ENCODE assay signal across 17 cellular contexts in the genomic region with DNA sequence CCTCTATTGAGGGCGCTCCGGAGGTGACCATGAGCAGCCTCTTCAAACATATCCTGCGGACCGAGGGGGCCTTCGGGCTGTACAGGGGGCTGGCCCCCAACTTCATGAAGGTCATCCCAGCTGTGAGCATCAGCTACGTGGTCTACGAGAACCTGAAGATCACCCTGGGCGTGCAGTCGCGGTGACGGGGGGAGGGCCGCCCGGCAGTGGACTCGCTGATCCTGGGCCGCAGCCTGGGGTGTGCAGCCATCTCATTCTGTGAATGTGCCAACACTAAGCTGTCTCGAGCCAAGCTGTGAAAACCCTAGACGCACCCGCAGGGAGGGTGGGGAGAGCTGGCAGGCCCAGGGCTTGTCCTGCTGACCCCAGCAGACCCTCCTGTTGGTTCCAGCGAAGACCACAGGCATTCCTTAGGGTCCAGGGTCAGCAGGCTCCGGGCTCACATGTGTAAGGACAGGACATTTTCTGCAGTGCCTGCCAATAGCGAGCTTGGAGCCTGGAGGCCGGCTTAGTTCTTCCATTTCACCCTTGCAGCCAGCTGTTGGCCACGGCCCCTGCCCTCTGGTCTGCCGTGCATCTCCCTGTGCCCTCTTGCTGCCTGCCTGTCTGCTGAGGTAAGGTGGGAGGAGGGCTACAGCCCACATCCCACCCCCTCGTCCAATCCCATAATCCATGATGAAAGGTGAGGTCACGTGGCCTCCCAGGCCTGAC. TPM values are rescaled to one million over a fixed set of nuclear protein-coding genes. Genes with fewer than 3 reads are reported as not detected.
A peak's percentile ranks its signal among the peaks of the same experiment; 100 is the strongest.
DNase-seq lines count a peak whose midpoint lies in the region; ATAC-seq, FAIRE-seq and TF ChIP-seq lines count a peak whose summit lies in the region.
"Had no signal": no experiment of that assay in that cellular context is flagged by ENCODE, and none has a peak within 500 bp of the region (broad histone marks: within the 10 kb centered on the region; RNA-seq: fewer than 3 reads in every experiment).

No MANE protein-coding gene starts in this region.

- CTCF ChIA-PET in RWPE1 (lab: Yijun Ruan, JAX) = interaction anchor here (0.6 to 6.6 kb wide), 3 partner anchors 10 to 164 kb away, joined by 3 to 51 read pairs (median 7); no protein-coding TSS in a partner anchor

- no peaks in the 10 kb centered on the region; the same call in 1 of the 2 replicates for H4K20me1 ChIP-seq in DND-41 (ENCODE audit: insufficient read depth, low read length)

- no peak for FAIRE-seq in kidney (lab: Jason Lieb, UNC)

- POLR2A ChIA-PET in RWPE1 (lab: Yijun Ruan, JAX; ENCODE audit: low non-redundant PET) = no interaction called here

- H3K27me3 ChIP-seq in DND-41 (ENCODE audit: insufficient read depth, low read length, poor library complexity) (no peaks in the 10 kb centered on the region), gastrocnemius medialis (no peaks in the 10 kb centered on the region)
- H3K27me3 ChIP-seq: brain microvascular endothelial cell, dorsolateral prefrontal cortex, SJSA1 had no signal

- no peak for ATAC-seq in DND-41 (ENCODE audit: insufficient read depth, low read depth)
- ATAC-seq in gastrocnemius medialis = peak; percentile 28 to 46
- ATAC-seq: activated CD4-positive, alpha-beta T cell treated with anti-CD3 and anti-CD28 coated beads for 36 hours had no signal

- DNase-seq in DND-41 (no peak), RWPE1 (ENCODE audit: low spot score) (no peak), kidney (peak; percentile 59), gastrocnemius medialis (peak; percentile 83 to 96), NCI-H1048 (lab: John Stamatoyannopoulos, UW) (no peak), activated gamma-delta T cell (lab: John Stamatoyannopoulos, UW) (no peak)
- DNase-seq in activated CD8-positive, alpha-beta memory T cell treated with anti-CD3 and anti-CD28 coated beads, Interleukin-2, amount 50 U/mL, for 4 hours = no peak
- DNase-seq: activated CD4-positive, alpha-beta T cell treated with anti-CD3 and anti-CD28 coated beads for 36 hours; brain microvascular endothelial cell; COR-L47; dorsolateral prefrontal cortex; KBM-7; naive B cell; NCI-H1092 had no signal

- H3K4me3 ChIP-seq in DND-41 (ENCODE audit: low read depth in 1 of 2, low read length in 2 of 2) (no peak overlapping the region), kidney (ENCODE audit: low read length in 2 of 2) (no peak overlapping the region), gastrocnemius medialis (no peak overlapping the region)
- H3K4me3 ChIP-seq: dorsolateral prefrontal cortex, SJSA1 had no signal

- H3K9me3 ChIP-seq in DND-41 (ENCODE audit: insufficient read depth, low read length, severe bottlenecking) = no peaks in the 10 kb centered on the region
- H3K9me3 ChIP-seq in kidney (ENCODE audit: control insufficient read depth in 1 of 2, low read length in 2 of 2) = no peaks in the 10 kb centered on the region
- no peaks in the 10 kb centered on the region for H3K9me3 ChIP-seq in gastrocnemius medialis
- H3K9me3 ChIP-seq: SJSA1 had no signal

- no peak overlapping the region for H3K4me2 ChIP-seq in DND-41 (ENCODE audit: insufficient read depth, low read length)

- no peak for TF ChIP-seq CTCF in DND-41 (IDR thresholded peaks at IDR 0.05; ENCODE audit: borderline replicate concordance, extremely low read depth, low read length, poor library complexity, severe bottlenecking)
- TF ChIP-seq CTCF in RWPE1 (conservative IDR thresholded peaks at IDR 0.05; ENCODE audit: low read depth) = no peak
- TF ChIP-seq CTCF in kidney (IDR thresholded peaks at IDR 0.05; ENCODE audit: borderline replicate concordance, extremely low read depth, insufficient read depth) = no peak
- no peak for TF ChIP-seq CTCF in gastrocnemius medialis (IDR thresholded peaks at IDR 0.05 in 4 of 5, conservative IDR thresholded peaks at IDR 0.05 in 1 of 5)

- H3K4me1 ChIP-seq in DND-41 (ENCODE audit: insufficient read depth, low read length) (peaks cover 22% of the 10 kb centered on the region), kidney (ENCODE audit: control insufficient read depth in 1 of 2, insufficient read depth in 1 of 2, low read depth in 1 of 2, low read length in 2 of 2) (peaks cover 24 to 27% of the 10 kb centered on the region in 2 donors), gastrocnemius medialis (peaks cover 78 to 92% of the 10 kb centered on the region in 2 donors)
- H3K4me1 ChIP-seq: SJSA1 had no signal

- H3K27ac ChIP-seq in DND-41 (ENCODE audit: low read length) = peak overlapping the region; percentile 14; the same call in 1 of the 2 replicates
- peak overlapping the region; percentile 37 for H3K27ac ChIP-seq in RWPE1
- H3K27ac ChIP-seq in kidney (ENCODE audit: low read depth in 2 of 2, low read length in 2 of 2) = peak overlapping the region; percentile 40 to 49
- H3K27ac ChIP-seq in gastrocnemius medialis = peak overlapping the region; percentile 91 to 99 (median 98)
- H3K27ac ChIP-seq: brain microvascular endothelial cell, SJSA1 had no signal

- no peak for TF ChIP-seq POLR2A in gastrocnemius medialis (IDR thresholded peaks at IDR 0.05)

- no peaks in the 10 kb centered on the region for H3K79me2 ChIP-seq in DND-41 (ENCODE audit: insufficient read depth, low read length)

- H3K9ac ChIP-seq in DND-41 (ENCODE audit: low read depth, low read length) (no peak overlapping the region), kidney (ENCODE audit: low read length in 2 of 2) (no peak overlapping the region)

- peaks cover 52% of the 10 kb centered on the region for H3K36me3 ChIP-seq in DND-41 (ENCODE audit: insufficient read depth, low read length)
- peaks cover 32 to 49% of the 10 kb centered on the region in 2 donors for H3K36me3 ChIP-seq in kidney (ENCODE audit: control insufficient read depth in 1 of 2, insufficient read depth in 2 of 2, low read length in 2 of 2)
- H3K36me3 ChIP-seq in gastrocnemius medialis = peaks cover 0 to 30% of the 10 kb centered on the region in 2 donors

- H2AFZ ChIP-seq in DND-41 (ENCODE audit: low read depth, low read length) = no peak overlapping the region

- intact Hi-C loops in kidney (cut with DNase I) (no loop called here), gastrocnemius medialis (cut with DNase I; ENCODE audit: low total_unique reads) (no loop called here)

- in situ Hi-C loops in gastrocnemius medialis (cut with MboI; ENCODE audit: low sequenced_read_pairs in 4 of 4) = loop anchor here in 3 of 4 donors (10.0 to 25.0 kb wide), 2 partner anchors 145 to 153 kb away; no protein-coding TSS in a partner anchor

RNA-seq across cellular contexts. Expression of a gene that starts 20.1 kb away (rescaled TPM):
- total RNA-seq in kidney (64.1 TPM), gastrocnemius medialis (100 to 1,000 TPM in 3 of 4 donors, 10 to 100 TPM in 1; 95.2 to 266 (median 155) TPM)
- polyA plus RNA-seq in kidney (ENCODE audit: insufficient read depth, low read depth, low replicate concordance) = 117 TPM

RNA-seq across cellular contexts. Expression of a gene that starts 39.4 kb away (rescaled TPM):
- total RNA-seq in kidney (24.9 TPM), gastrocnemius medialis (10 to 100 TPM; 26.9 to 98.7 (median 46.0) TPM)
- polyA plus RNA-seq in kidney (ENCODE audit: insufficient read depth, low read depth, low replicate concordance) = 20.4 TPM

RNA-seq across cellular contexts. Expression of a gene that starts 40.3 kb away (rescaled TPM):
- total RNA-seq in kidney (12.3 TPM), gastrocnemius medialis (1 to 10 TPM; 3.6 to 7.4 (median 6.9) TPM)
- 9.7 TPM for polyA plus RNA-seq in kidney (ENCODE audit: insufficient read depth, low read depth, low replicate concordance)

RNA-seq across cellular contexts. Expression of a gene that starts 41.8 kb away (rescaled TPM):
- total RNA-seq in kidney = 198 TPM
- polyA plus RNA-seq in kidney (ENCODE audit: insufficient read depth, low read depth, low replicate concordance) = 8.2 TPM
- total RNA-seq in gastrocnemius medialis = under 1 TPM in 1 of 4 donors, not detected in 3; 1.00 TPM
- total RNA-seq: activated CD4-positive, alpha-beta T cell treated with anti-CD3 and anti-CD28 coated beads for 36 hours; lung microvascular endothelial cell; OCI-LY7; SJSA1 had no signal

RNA-seq across cellular contexts. Expression of a gene that starts 52.6 kb away (rescaled TPM):
- 55.6 TPM for total RNA-seq in kidney
- polyA plus RNA-seq in kidney (ENCODE audit: insufficient read depth, low read depth, low replicate concordance) = 192 TPM
- total RNA-seq in gastrocnemius medialis = 100 to 1,000 TPM in 3 of 4 donors, 10 to 100 TPM in 1; 73.5 to 145 (median 132) TPM

Comparison
In these comparisons a context has a peak if more than half of its experiments do, and no peak if none do; other contexts are left out.
1. DNase-seq: peak in kidney (single experiment) and gastrocnemius medialis (2 of 2); none in DND-41 (single experiment), RWPE1 (single experiment), activated CD8-positive, alpha-beta memory T cell treated with anti-CD3 and anti-CD28 coated beads, Interleukin-2, amount 50 U/mL, for 4 hours (single experiment), NCI-H1048 (single experiment) and activated gamma-delta T cell (single experiment).
2. H3K27ac ChIP-seq: peak in every context shown above with its lines; median percentile 98 in gastrocnemius medialis; 44 in kidney; 37 in RWPE1; 14 in DND-41.